In the genomic region with DNA sequence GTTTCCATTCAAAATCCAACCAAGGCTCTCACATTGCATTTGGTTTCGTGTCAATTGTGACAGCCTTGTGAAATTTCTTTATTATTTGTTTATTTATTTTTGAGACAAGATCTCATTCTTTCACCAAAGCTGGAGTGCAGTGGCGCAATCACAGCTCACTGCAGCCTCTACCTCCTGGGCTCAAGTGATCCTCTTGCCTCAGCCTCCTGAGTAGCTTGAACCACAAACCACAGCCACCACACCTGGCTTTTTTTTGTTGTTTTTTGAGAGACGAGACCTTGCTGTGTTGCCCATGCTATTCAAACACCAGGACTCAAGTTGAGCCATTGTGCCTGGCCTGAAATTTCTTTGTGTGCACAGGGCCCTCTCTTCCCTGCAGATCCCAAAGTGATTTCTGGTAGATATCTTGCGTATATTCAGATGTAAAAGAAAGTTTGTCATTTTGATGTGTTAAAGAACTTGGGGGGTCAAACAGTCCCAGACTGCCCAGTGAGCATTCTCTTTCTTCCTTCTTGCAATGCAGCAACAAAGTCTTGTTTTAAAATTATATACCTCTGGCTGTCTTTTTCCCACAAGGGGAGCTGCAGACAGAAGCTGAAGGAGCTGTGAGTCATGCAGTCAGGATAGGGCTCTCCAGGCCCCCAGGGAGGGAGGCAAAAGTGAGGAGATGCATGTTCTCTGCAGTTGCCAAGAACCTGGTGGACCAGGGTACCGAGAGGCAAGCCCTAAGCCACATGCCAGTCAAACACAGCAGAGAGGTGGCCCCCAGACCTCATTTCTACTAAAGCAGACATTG, we compare ENCODE assay signal across 1 cellular context.
TF ChIP-seq lines count a peak whose summit lies in the region.

No MANE protein-coding gene starts in this region.

TF ChIP-seq in GM12878, 131 proteins besides CTCF, POLR2A, EP300 and RAD21:
- TF ChIP-seq SPI1 (IDR thresholded peaks at IDR 0.05; ENCODE audit: borderline replicate concordance, insufficient read depth, low read depth, low read length) = no peak
- no peak for TF ChIP-seq BMI1 (IDR thresholded peaks at IDR 0.05; ENCODE audit: borderline replicate concordance)
- TF ChIP-seq PAX8 (IDR thresholded peaks at IDR 0.05) = no peak
- peak; percentile 40; the same call in 1 of the 2 replicates for TF ChIP-seq RUNX3 (IDR thresholded peaks at IDR 0.05; ENCODE audit: low read length)
- no peak for TF ChIP-seq GABPA (IDR thresholded peaks at IDR 0.05; ENCODE audit: low read depth)
- no peak for TF ChIP-seq ZNF622 (IDR thresholded peaks at IDR 0.05)
